ENCODE assay signal across 9 cellular contexts in the genomic region with DNA sequence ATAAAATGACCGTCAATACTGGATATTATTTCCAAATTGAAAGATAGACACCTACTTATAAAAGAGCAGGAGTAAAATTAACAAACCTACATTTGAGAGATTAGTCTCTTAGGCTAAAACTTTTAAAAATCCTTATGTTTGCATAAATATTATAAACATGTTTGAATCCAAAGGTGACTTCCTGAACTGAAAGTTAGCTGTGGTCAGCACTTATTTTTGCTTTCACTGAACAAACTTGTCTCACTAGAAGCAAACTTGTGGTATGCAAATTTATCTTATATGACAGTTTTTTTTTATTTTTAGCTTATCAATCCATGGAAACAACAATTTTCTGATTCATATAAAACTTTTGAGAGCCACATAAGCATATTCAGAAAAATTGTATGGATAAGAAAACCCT.
"Had no signal": no experiment of that assay in that cellular context is flagged by ENCODE, and none has a peak within 500 bp of the region (broad histone marks: within the 10 kb centered on the region; RNA-seq: fewer than 3 reads in every experiment).

No MANE protein-coding gene starts in this region.

- FAIRE-seq: H1, H54 had no signal

- H3K9ac ChIP-seq: KMS-11 had no signal

- H2AFZ ChIP-seq: GM23338 had no signal

- H3K4me3 Mint-ChIP-seq: GM23338, H9, IgD-negative memory B cell had no signal

- H3K9me3 Mint-ChIP-seq: GM23338, H9 had no signal

- H3K27ac Mint-ChIP-seq: GM23338, H9, IgD-negative memory B cell had no signal

- DNase-seq: H9, HCEC 1CT, KBM-7 had no signal

- H3K4me2 ChIP-seq: GM23338, KMS-11 had no signal

- H3K27me3 Mint-ChIP-seq: IgD-negative memory B cell had no signal

- ATAC-seq: GM23338 had no signal

- H3K36me3 Mint-ChIP-seq: IgD-negative memory B cell had no signal

- H3K4me1 Mint-ChIP-seq: GM23338, IgD-negative memory B cell had no signal

- H3K4me3 ChIP-seq: GM23338 had no signal

- H3K27ac ChIP-seq: HL-60, KMS-11 had no signal
